ENCODE assay signal across 24 cellular contexts in genomic region chr6:140401666-140402255, GRCh38.
A peak's percentile ranks its signal among the peaks of the same experiment; 100 is the strongest.
DNase-seq lines count a peak whose midpoint lies in the region; ATAC-seq, FAIRE-seq and TF ChIP-seq lines count a peak whose summit lies in the region.
"Had no signal": no experiment of that assay in that cellular context is flagged by ENCODE, and none has a peak within 500 bp of the region (broad histone marks: within the 10 kb centered on the region; RNA-seq: fewer than 3 reads in every experiment).

No MANE protein-coding gene starts in this region.

- no peak for TF ChIP-seq CTCF in astrocyte (IDR thresholded peaks at IDR 0.05; ENCODE audit: insufficient read depth, low read depth, low read length)
- TF ChIP-seq CTCF in adrenal gland (IDR thresholded peaks at IDR 0.05) = no peak
- no peak for TF ChIP-seq CTCF in gastroesophageal sphincter (IDR thresholded peaks at IDR 0.05)

- peaks cover 6% of the 10 kb centered on the region for H3K9me3 Mint-ChIP-seq in astrocyte (ENCODE audit: unreplicated experiment)
- peaks cover 0 to 4% (median 0%) of the 10 kb centered on the region in 11 donors for H3K9me3 Mint-ChIP-seq in naive thymus-derived CD4-positive, alpha-beta T cell
- H3K9me3 Mint-ChIP-seq: stimulated activated naive CD8-positive, alpha-beta T cell treated with anti-CD3 and anti-CD28 coated beads, Interleukin-15, Interleukin-2, amounts not matched to agents 100 ng/mL and 50 ng/mL, for 24 hours had no signal

- H3K27ac ChIP-seq in astrocyte (ENCODE audit: low read depth, low read length) = no peak overlapping the region
- H3K27ac ChIP-seq in naive thymus-derived CD4-positive, alpha-beta T cell (ENCODE audit: low read depth, low read length) = no peak overlapping the region
- H3K27ac ChIP-seq in adrenal gland = no peak overlapping the region
- H3K27ac ChIP-seq in gastroesophageal sphincter = no peak overlapping the region
- H3K27ac ChIP-seq: upper lobe of right lung had no signal

- peak overlapping the region; percentile 95 for H3K27ac Mint-ChIP-seq in astrocyte (ENCODE audit: unreplicated experiment)
- H3K27ac Mint-ChIP-seq in naive thymus-derived CD4-positive, alpha-beta T cell = no peak overlapping the region
- H3K27ac Mint-ChIP-seq: activated naive CD8-positive, alpha-beta T cell treated with anti-CD3 and anti-CD28 coated beads for 36 hours; activated T-helper 1 cell treated with anti-CD3 and anti-CD28 coated beads, Interleukin-12 subunit alpha, Interleukin-12 subunit beta, Interleukin-2, Interleukin-4 antibody, amounts not matched to agents 30 ng/mL and 10 ng/mL and 1 ng/mL, durations not matched to agents 14 hours and 24 hours and 36 hours; CD4-positive, CD25-positive, alpha-beta regulatory T cell; natural killer cell treated with Interleukin-12 subunit alpha and Interleukin-12 subunit beta and Interleukin-15 and Interleukin-18, amount 100 ng/mL, for 72 hours; stimulated activated naive CD8-positive, alpha-beta T cell treated with anti-CD3 and anti-CD28 coated beads, Interleukin-15, Interleukin-2, amounts not matched to agents 100 ng/mL and 50 ng/mL, for 24 hours; T-helper 2 cell treated with Interferon-gamma antibody and Interleukin-4, amounts not matched to agents 5 μg/mL and 100 μg/mL, for 36 hours had no signal

- DNase-seq in A172 (ENCODE audit: low spot score) = peak; percentile 19
- peak; percentile 12 for DNase-seq in HT1080 (ENCODE audit: low read depth)
- DNase-seq in astrocyte (ENCODE audit: low read depth) = peak; percentile 48
- peak; percentile 62 for DNase-seq in kidney glomerular epithelial cell (lab: John Stamatoyannopoulos, UW)
- no peak for DNase-seq in naive thymus-derived CD4-positive, alpha-beta T cell
- no peak for DNase-seq in adrenal gland
- DNase-seq: activated CD4-positive, CD25-positive, alpha-beta regulatory T cell; activated naive CD8-positive, alpha-beta T cell treated with anti-CD3 and anti-CD28 coated beads for 36 hours; CD4-positive, CD25-positive, alpha-beta regulatory T cell; effector memory CD4-positive, alpha-beta T cell; MG63; NCI-H1694; NCI-H446; retina; SHP77; upper lobe of right lung had no signal

- H3K4me2 ChIP-seq in astrocyte (ENCODE audit: low read length) = peak overlapping the region; percentile 4

- H3K36me3 ChIP-seq in astrocyte (ENCODE audit: insufficient read depth, low read length) = no peaks in the 10 kb centered on the region
- no peaks in the 10 kb centered on the region for H3K36me3 ChIP-seq in naive thymus-derived CD4-positive, alpha-beta T cell (ENCODE audit: control insufficient read depth in 2 of 3, insufficient read depth in 3 of 3, low read length in 3 of 3)
- no peaks in the 10 kb centered on the region for H3K36me3 ChIP-seq in adrenal gland (replicated peaks in 1 of 2)
- no peaks in the 10 kb centered on the region for H3K36me3 ChIP-seq in gastroesophageal sphincter
- H3K36me3 ChIP-seq: MG63, upper lobe of right lung had no signal

- no peaks in the 10 kb centered on the region for H3K79me2 ChIP-seq in astrocyte (ENCODE audit: insufficient read depth, low read length)

- H3K4me1 ChIP-seq in astrocyte (ENCODE audit: insufficient read depth, low read length) = no peaks in the 10 kb centered on the region
- no peaks in the 10 kb centered on the region for H3K4me1 ChIP-seq in naive thymus-derived CD4-positive, alpha-beta T cell (ENCODE audit: control insufficient read depth in 2 of 2, insufficient read depth in 2 of 2, low read length in 2 of 2)
- H3K4me1 ChIP-seq in adrenal gland (replicated peaks in 1 of 2) = no peaks in the 10 kb centered on the region
- H3K4me1 ChIP-seq in gastroesophageal sphincter = peaks cover 0 to 5% (median 0%) of the 10 kb centered on the region in 3 donors
- H3K4me1 ChIP-seq: upper lobe of right lung had no signal

- no peaks in the 10 kb centered on the region for H3K36me3 Mint-ChIP-seq in astrocyte (ENCODE audit: low read depth, unreplicated experiment)
- H3K36me3 Mint-ChIP-seq in naive thymus-derived CD4-positive, alpha-beta T cell = no peaks in the 10 kb centered on the region
- H3K36me3 Mint-ChIP-seq: activated naive CD8-positive, alpha-beta T cell treated with anti-CD3 and anti-CD28 coated beads for 36 hours; CD4-positive, CD25-positive, alpha-beta regulatory T cell; natural killer cell treated with Interleukin-12 subunit alpha and Interleukin-12 subunit beta and Interleukin-15 and Interleukin-18, amount 100 ng/mL, for 72 hours had no signal

- intact Hi-C loops in naive thymus-derived CD4-positive, alpha-beta T cell (cut with micrococcal nuclease) = no loop called here
- intact Hi-C loops in adrenal gland (cut with DNase I) = no loop called here

- ATAC-seq in GM19467 (IDR thresholded peaks at IDR 0.05; ENCODE audit: unreplicated experiment) = no peak
- ATAC-seq in naive thymus-derived CD4-positive, alpha-beta T cell = no peak
- no peak for ATAC-seq in gastroesophageal sphincter
- ATAC-seq: natural killer cell treated with Interleukin-12 subunit alpha and Interleukin-12 subunit beta and Interleukin-15 and Interleukin-18, amount 100 ng/mL, for 72 hours; upper lobe of right lung had no signal

- WGBS in adrenal gland, 4 donors = 69 to 87% (median 74%) methylated on average over 2 of the region's 2 CpGs
- 57% methylated on average over 2 of the region's 2 CpGs; no CpG with 5 or more reads in 1 of the 2 donors for WGBS in gastroesophageal sphincter (ENCODE audit: low coverage in 1 of 2), 2 donors

- no peak overlapping the region for H3K4me3 ChIP-seq in astrocyte (ENCODE audit: insufficient read depth, low read depth, low read length)
- no peak overlapping the region for H3K4me3 ChIP-seq in naive thymus-derived CD4-positive, alpha-beta T cell (ENCODE audit: low read length)
- no peak overlapping the region for H3K4me3 ChIP-seq in adrenal gland
- no peak overlapping the region for H3K4me3 ChIP-seq in gastroesophageal sphincter
- H3K4me3 ChIP-seq: MG63, upper lobe of right lung had no signal

- no peaks in the 10 kb centered on the region for H3K27me3 Mint-ChIP-seq in astrocyte (ENCODE audit: low read depth, unreplicated experiment)
- H3K27me3 Mint-ChIP-seq in naive thymus-derived CD4-positive, alpha-beta T cell = peaks cover 0 to 5% (median 0%) of the 10 kb centered on the region in 5 donors
- H3K27me3 Mint-ChIP-seq: CD4-positive, CD25-positive, alpha-beta regulatory T cell; natural killer cell treated with Interleukin-12 subunit alpha and Interleukin-12 subunit beta and Interleukin-15 and Interleukin-18, amount 100 ng/mL, for 72 hours; stimulated activated naive CD8-positive, alpha-beta T cell treated with anti-CD3 and anti-CD28 coated beads, Interleukin-15, Interleukin-2, amounts not matched to agents 100 ng/mL and 50 ng/mL, for 24 hours had no signal

- no peak overlapping the region for H3K9ac ChIP-seq in astrocyte (ENCODE audit: low read length)

- peak; percentile 74 for FAIRE-seq in astrocyte (lab: Jason Lieb, UNC)
- FAIRE-seq: GM18507, H54 had no signal

- H3K4me1 Mint-ChIP-seq in astrocyte (ENCODE audit: low read depth, unreplicated experiment) = peaks cover 9% of the 10 kb centered on the region
- H3K4me1 Mint-ChIP-seq in naive thymus-derived CD4-positive, alpha-beta T cell = no peaks in the 10 kb centered on the region
- H3K4me1 Mint-ChIP-seq: activated naive CD8-positive, alpha-beta T cell treated with anti-CD3 and anti-CD28 coated beads for 36 hours; CD4-positive, CD25-positive, alpha-beta regulatory T cell had no signal

- H3K27me3 ChIP-seq in astrocyte (ENCODE audit: insufficient read depth, low read length) (no peaks in the 10 kb centered on the region), adrenal gland (no peaks in the 10 kb centered on the region), gastroesophageal sphincter (no peaks in the 10 kb centered on the region)
- H3K27me3 ChIP-seq in naive thymus-derived CD4-positive, alpha-beta T cell (ENCODE audit: control insufficient read depth in 2 of 2, insufficient read depth in 2 of 2, low read length in 2 of 2) = no peaks in the 10 kb centered on the region
- H3K27me3 ChIP-seq: MG63, upper lobe of right lung had no signal

- POLR2A ChIA-PET in naive thymus-derived CD4-positive, alpha-beta T cell (lab: Charles Lee) = no interaction called here

- H3K4me3 Mint-ChIP-seq in astrocyte (ENCODE audit: unreplicated experiment) = no peak overlapping the region
- H3K4me3 Mint-ChIP-seq in naive thymus-derived CD4-positive, alpha-beta T cell = no peak overlapping the region
- H3K4me3 Mint-ChIP-seq: activated naive CD8-positive, alpha-beta T cell treated with anti-CD3 and anti-CD28 coated beads for 36 hours; activated T-helper 1 cell treated with anti-CD3 and anti-CD28 coated beads, Interleukin-12 subunit alpha, Interleukin-12 subunit beta, Interleukin-2, Interleukin-4 antibody, amounts not matched to agents 30 ng/mL and 10 ng/mL and 1 ng/mL, durations not matched to agents 14 hours and 24 hours and 36 hours; CD4-positive, CD25-positive, alpha-beta regulatory T cell; natural killer cell treated with Interleukin-12 subunit alpha and Interleukin-12 subunit beta and Interleukin-15 and Interleukin-18, amount 100 ng/mL, for 72 hours; stimulated activated naive CD8-positive, alpha-beta T cell treated with anti-CD3 and anti-CD28 coated beads, Interleukin-15, Interleukin-2, amounts not matched to agents 100 ng/mL and 50 ng/mL, for 24 hours; T-helper 2 cell treated with Interferon-gamma antibody and Interleukin-4, amounts not matched to agents 5 μg/mL and 100 μg/mL, for 36 hours had no signal

- TF ChIP-seq EP300 in gastroesophageal sphincter (IDR thresholded peaks at IDR 0.05) = no peak

- H4K20me1 ChIP-seq in astrocyte (ENCODE audit: insufficient read depth, low read length) = no peaks in the 10 kb centered on the region

- H3K9me3 ChIP-seq in astrocyte (ENCODE audit: insufficient read depth, low read depth, low read length) (no peaks in the 10 kb centered on the region), adrenal gland (replicated peaks in 1 of 3) (peaks cover 0 to 6% (median 0%) of the 10 kb centered on the region in 3 donors), gastroesophageal sphincter (peaks cover 0 to 11% (median 0%) of the 10 kb centered on the region in 3 donors)
- H3K9me3 ChIP-seq in naive thymus-derived CD4-positive, alpha-beta T cell (ENCODE audit: control insufficient read depth in 2 of 3, low read length in 3 of 3) = no peaks in the 10 kb centered on the region
- H3K9me3 ChIP-seq: upper lobe of right lung had no signal

- CTCF ChIA-PET in naive thymus-derived CD4-positive, alpha-beta T cell (lab: Charles Lee) = no interaction called here

- no peak overlapping the region for H2AFZ ChIP-seq in astrocyte (ENCODE audit: low read depth, low read length)

- no peak for TF ChIP-seq POLR2A in adrenal gland (IDR thresholded peaks at IDR 0.05)
- no peak for TF ChIP-seq POLR2A in gastroesophageal sphincter (IDR thresholded peaks at IDR 0.05)

Comparison
In these comparisons a context has a peak if more than half of its experiments do, and no peak if none do; other contexts are left out.
1. DNase-seq: peak in A172 (single experiment), HT1080 (single experiment), astrocyte (single experiment) and kidney glomerular epithelial cell (single experiment); none in naive thymus-derived CD4-positive, alpha-beta T cell (0 of 9) and adrenal gland (0 of 7).